ENCODE assay signal across 8 cellular contexts in genomic region chr1:204494281-204495077, GRCh38. TPM values are rescaled to one million over a fixed set of nuclear protein-coding genes. Genes with fewer than 3 reads are reported as not detected.
DNase-seq lines count a peak whose midpoint lies in the region; TF ChIP-seq lines count a peak whose summit lies in the region.

PIK3C2B (minus strand) TSS chr1:204494805; CDS start chr1:204469802, 25,003 bp downstream.

- TF ChIP-seq CTCF in GM10248 (IDR thresholded peaks at IDR 0.05; ENCODE audit: control extremely low read depth, extremely low read depth, low read depth, missing control alignments), result peak; percentile 47
- peak; percentile 49 for TF ChIP-seq CTCF in MM.1S (IDR thresholded peaks at IDR 0.05; ENCODE audit: low read length)
- peak; percentile 67 to 71 for TF ChIP-seq CTCF in tibial artery (IDR thresholded peaks at IDR 0.05)

- peaks cover 26% of the 10 kb centered on the region for H3K79me2 ChIP-seq in MM.1S (ENCODE audit: low read length)

- H3K9ac ChIP-seq in MM.1S (ENCODE audit: low read length), result peak within 1 kb of the TSS; percentile 84

- H4K20me1 ChIP-seq in MM.1S (ENCODE audit: insufficient read depth, low read length), result no peaks in the 10 kb centered on the region

- peak within 1 kb of the TSS; percentile 93 for H2AFZ ChIP-seq in MM.1S (ENCODE audit: low read length)

- H3K27ac ChIP-seq in MM.1S (ENCODE audit: low read length) (peak within 1 kb of the TSS; percentile 83), tibial artery (peak within 1 kb of the TSS; percentile 91)

- in situ Hi-C loops in SK-MEL-5 (cut with HindIII; ENCODE audit: low pct_unique_long_range_greater_than_20kb, low sequenced_read_pairs), result no loop called here

- peak within 1 kb of the TSS; percentile 78 for H3K4me3 ChIP-seq in MM.1S (ENCODE audit: low read length)
- H3K4me3 ChIP-seq in tibial artery, result peak within 1 kb of the TSS; percentile 75 to 81

- H3K4me2 ChIP-seq in MM.1S (ENCODE audit: low read depth, low read length), result peak within 1 kb of the TSS; percentile 90

- H3K27me3 ChIP-seq in MM.1S (replicated peaks; ENCODE audit: insufficient read depth, low read length) (no peaks in the 10 kb centered on the region), tibial artery (no peaks in the 10 kb centered on the region)

- H3K36me3 ChIP-seq in MM.1S (replicated peaks; ENCODE audit: insufficient read depth, low read length) (no peaks in the 10 kb centered on the region), tibial artery (no peaks in the 10 kb centered on the region)

- no peaks in the 10 kb centered on the region for H3K9me2 ChIP-seq in MM.1S (replicated peaks; ENCODE audit: insufficient read depth, low read length)

- peaks cover 27% of the 10 kb centered on the region for H3F3A ChIP-seq in MM.1S (ENCODE audit: insufficient read depth, low read length)

- no peaks in the 10 kb centered on the region for H3K9me3 ChIP-seq in MM.1S (replicated peaks; ENCODE audit: insufficient read depth, low read length)
- no peaks in the 10 kb centered on the region for H3K9me3 ChIP-seq in tibial artery

- intact Hi-C loops in tibial artery (cut with DNase I; ENCODE audit: low total_unique reads), result no loop called here

- DNase-seq in GM10248 (ENCODE audit: extremely low spot score) (peak; percentile 90), HCEC 1CT (peak; percentile 73), MM.1S (peak; percentile 95), SK-MEL-5 (ENCODE audit: low read depth, low spot score) (peak; percentile 74), germinal center (ENCODE audit: low spot score) (peak; percentile 87), occipital lobe (lab: John Stamatoyannopoulos, UW) (peak; percentile 73), tibial artery (peak; percentile 75 to 87)
- peak; percentile 74 for DNase-seq in activated naive CD4-positive, alpha-beta T cell treated with anti-CD3 and anti-CD28 coated beads, Interleukin-2, amount 50 U/mL, for 16 hours

- H3K4me1 ChIP-seq in MM.1S (ENCODE audit: low read length) (peaks cover 15% of the 10 kb centered on the region), tibial artery (peaks cover 0 to 36% (median 18%) of the 10 kb centered on the region in 4 donors)

- CTCF ChIA-PET in GM10248 (lab: Yijun Ruan, JAX), result interaction anchor here (0.9 to 39.3 kb wide), 13 partner anchors 10 to 313 kb away, joined by 3 to 1775 read pairs (median 7); partner anchors contain the start of gene MDM4

- POLR2A ChIA-PET in GM10248 (lab: Yijun Ruan, JAX), result interaction anchor here (0.9 to 2.3 kb wide), 6 partner anchors 12 to 86 kb away, joined by 3 to 10 read pairs (median 4); partner anchors contain the start of gene MDM4

RNA-seq across cellular contexts. Expression of gene PIK3C2B, which starts in this region (rescaled TPM):
- total RNA-seq in SK-MEL-5 (2014; rRNA removed; shearing (Covaris generic)), result 3.2 and 4.9 TPM in 2 replicates
- 9.8 and 14.9 TPM in 2 replicates for polyA plus RNA-seq in SK-MEL-5 (2015; cell fraction: cytosol; rRNA removed)
- polyA plus RNA-seq in SK-MEL-5 (2015; cell fraction: nucleus; rRNA removed), result 5.0 and 11.3 TPM in 2 replicates
- 31.0 TPM for total RNA-seq in occipital lobe

Comparison
In these comparisons a context has a peak if more than half of its experiments do, and no peak if none do; other contexts are left out.
1. Peak in every context shown above with its lines: DNase-seq, H3K4me3 ChIP-seq and H3K27ac ChIP-seq.